8 cellular contexts compared by ENCODE assay signal in the genomic region with DNA sequence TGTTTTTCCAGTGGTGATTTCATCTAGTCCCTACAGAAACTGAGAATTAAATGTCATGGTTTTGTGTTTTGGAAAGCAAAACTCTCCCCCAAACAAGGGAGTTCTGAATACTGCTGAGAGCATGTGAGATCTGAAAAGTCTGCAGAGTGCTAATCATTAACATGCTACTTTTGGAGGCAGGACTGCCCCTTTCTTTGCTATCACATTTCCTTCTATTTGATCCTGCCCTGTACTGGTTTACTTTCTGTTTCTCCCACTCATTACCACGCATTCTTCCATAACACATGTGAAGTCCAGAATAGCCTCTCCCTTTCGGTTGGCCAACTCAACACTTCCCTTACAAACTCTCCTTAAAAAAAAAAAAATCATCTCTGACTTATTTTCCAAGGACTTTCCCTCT.
DNase-seq lines count a peak whose midpoint lies in the region; ATAC-seq and TF ChIP-seq lines count a peak whose summit lies in the region.

No MANE protein-coding gene starts in this region.

- H3K4me3 ChIP-seq in uterus: no peak overlapping the region
- H3K4me3 ChIP-seq in HAP-1: no peak overlapping the region

- peaks cover 0 to 24% of the 10 kb centered on the region in 2 donors for H3K4me1 ChIP-seq in uterus
- H3K4me1 ChIP-seq in HAP-1: peaks cover 18% of the 10 kb centered on the region

- H3K9me3 ChIP-seq in uterus (no peaks in the 10 kb centered on the region), HAP-1 (no peaks in the 10 kb centered on the region)

- TF ChIP-seq CTCF in VCaP (conservative IDR thresholded peaks at IDR 0.05): no peak
- TF ChIP-seq CTCF in uterus (IDR thresholded peaks at IDR 0.05): no peak

- no peaks in the 10 kb centered on the region for H3K36me3 ChIP-seq in uterus
- no peaks in the 10 kb centered on the region for H3K36me3 ChIP-seq in HAP-1 (replicated peaks)

- ATAC-seq in GM19328 (IDR thresholded peaks at IDR 0.05; ENCODE audit: unreplicated experiment) (peak; percentile 41), HG03095 (IDR thresholded peaks at IDR 0.05; ENCODE audit: unreplicated experiment) (peak; percentile 79)

- peak in 1 of 2 donors; percentile 14 for TF ChIP-seq POLR2A in uterus (IDR thresholded peaks at IDR 0.05)

- intact Hi-C loops in uterus (cut with DNase I; ENCODE audit: low total_unique reads): no loop called here

- H3K27ac ChIP-seq in VCaP (peak overlapping the region; percentile 87), uterus (peak overlapping the region; percentile 86 to 88)

- in situ Hi-C loops in HAP-1 (cut with MboI; ENCODE audit: low sequenced_read_pairs): no loop called here

- H3K27me3 ChIP-seq in uterus: no peaks in the 10 kb centered on the region
- H3K27me3 ChIP-seq in HAP-1 (ENCODE audit: low read depth): no peaks in the 10 kb centered on the region

- DNase-seq in kidney glomerular epithelial cell (lab: John Stamatoyannopoulos, UW): peak; percentile 91
- no peak for DNase-seq in uterus
- no peak for DNase-seq in HAP-1 (ENCODE audit: low spot score in 2 of 2)
- no peak for DNase-seq in midbrain (lab: John Stamatoyannopoulos, UW)
- DNase-seq in stimulated activated naive CD4-positive, alpha-beta T cell (lab: John Stamatoyannopoulos, UW): no peak
